Comparison of ENCODE assay signal across 8 cellular contexts in the genomic region with DNA sequence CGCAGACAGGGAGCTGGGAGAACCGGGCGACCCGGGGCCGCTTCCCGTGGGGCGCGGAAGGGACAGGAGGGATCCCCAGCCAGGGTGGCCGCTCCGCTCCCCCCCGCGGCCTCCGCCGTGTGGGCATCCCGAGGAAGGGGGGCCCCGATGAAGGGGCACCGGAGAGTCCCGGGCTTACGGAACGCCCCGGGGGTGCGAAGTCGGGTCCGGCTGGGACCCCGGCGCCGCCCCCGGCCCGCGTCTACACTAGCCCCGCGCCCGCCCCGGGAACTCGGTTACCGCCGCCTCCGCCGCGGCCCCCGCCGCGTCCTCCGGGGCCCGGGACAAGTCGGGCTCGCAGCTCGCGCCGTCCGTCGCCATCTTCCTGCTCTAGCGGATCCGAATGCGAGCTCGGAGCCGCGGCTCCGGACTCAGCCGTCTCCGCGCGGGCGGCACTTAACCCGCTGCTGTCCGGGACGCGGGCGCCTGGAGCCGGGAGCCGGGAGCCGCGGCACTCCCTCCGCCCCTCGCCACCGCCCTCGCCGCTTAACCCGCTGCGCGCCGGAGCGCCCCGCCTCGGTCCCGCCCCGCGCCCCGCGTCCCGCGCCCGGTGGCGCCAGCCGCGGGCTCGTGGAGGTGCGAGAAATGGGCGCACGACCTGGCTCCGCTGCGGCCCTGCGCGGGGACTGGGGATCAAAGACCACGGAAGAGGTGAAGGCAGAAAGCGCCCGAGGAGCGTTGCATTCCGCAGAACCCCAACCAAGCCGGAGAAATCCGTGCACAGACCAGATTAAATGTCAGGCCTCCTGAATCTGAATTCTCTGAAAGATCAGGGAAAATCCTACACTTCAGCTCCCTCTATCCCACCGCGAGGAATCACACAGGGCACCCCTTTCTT. TPM values are rescaled to one million over a fixed set of nuclear protein-coding genes. Genes with fewer than 3 reads are reported as not detected.
DNase-seq lines count a peak whose midpoint lies in the region; ATAC-seq, FAIRE-seq and TF ChIP-seq lines count a peak whose summit lies in the region.

A gene with protein sequence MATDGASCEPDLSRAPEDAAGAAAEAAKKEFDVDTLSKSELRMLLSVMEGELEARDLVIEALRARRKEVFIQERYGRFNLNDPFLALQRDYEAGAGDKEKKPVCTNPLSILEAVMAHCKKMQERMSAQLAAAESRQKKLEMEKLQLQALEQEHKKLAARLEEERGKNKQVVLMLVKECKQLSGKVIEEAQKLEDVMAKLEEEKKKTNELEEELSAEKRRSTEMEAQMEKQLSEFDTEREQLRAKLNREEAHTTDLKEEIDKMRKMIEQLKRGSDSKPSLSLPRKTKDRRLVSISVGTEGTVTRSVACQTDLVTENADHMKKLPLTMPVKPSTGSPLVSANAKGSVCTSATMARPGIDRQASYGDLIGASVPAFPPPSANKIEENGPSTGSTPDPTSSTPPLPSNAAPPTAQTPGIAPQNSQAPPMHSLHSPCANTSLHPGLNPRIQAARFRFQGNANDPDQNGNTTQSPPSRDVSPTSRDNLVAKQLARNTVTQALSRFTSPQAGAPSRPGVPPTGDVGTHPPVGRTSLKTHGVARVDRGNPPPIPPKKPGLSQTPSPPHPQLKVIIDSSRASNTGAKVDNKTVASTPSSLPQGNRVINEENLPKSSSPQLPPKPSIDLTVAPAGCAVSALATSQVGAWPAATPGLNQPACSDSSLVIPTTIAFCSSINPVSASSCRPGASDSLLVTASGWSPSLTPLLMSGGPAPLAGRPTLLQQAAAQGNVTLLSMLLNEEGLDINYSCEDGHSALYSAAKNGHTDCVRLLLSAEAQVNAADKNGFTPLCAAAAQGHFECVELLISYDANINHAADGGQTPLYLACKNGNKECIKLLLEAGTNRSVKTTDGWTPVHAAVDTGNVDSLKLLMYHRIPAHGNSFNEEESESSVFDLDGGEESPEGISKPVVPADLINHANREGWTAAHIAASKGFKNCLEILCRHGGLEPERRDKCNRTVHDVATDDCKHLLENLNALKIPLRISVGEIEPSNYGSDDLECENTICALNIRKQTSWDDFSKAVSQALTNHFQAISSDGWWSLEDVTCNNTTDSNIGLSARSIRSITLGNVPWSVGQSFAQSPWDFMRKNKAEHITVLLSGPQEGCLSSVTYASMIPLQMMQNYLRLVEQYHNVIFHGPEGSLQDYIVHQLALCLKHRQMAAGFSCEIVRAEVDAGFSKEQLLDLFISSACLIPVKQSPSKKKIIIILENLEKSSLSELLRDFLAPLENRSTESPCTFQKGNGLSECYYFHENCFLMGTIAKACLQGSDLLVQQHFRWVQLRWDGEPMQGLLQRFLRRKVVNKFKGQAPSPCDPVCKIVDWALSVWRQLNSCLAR (N-terminal part only) (minus strand): TSS at position 386 of the 877 bp plus-strand sequence. CDS start 26 bp downstream, at position 360.

- no peak for TF ChIP-seq POLR2A in GM18505 (IDR thresholded peaks at IDR 0.05; ENCODE audit: borderline replicate concordance, extremely low read depth, insufficient read depth, insufficient read length)

- POLR2A ChIA-PET in PC-3 (lab: Charles Lee; ENCODE audit: unreplicated experiment) = no interaction called here

- H3K4me3 Mint-ChIP-seq in stimulated activated effector memory CD8-positive, alpha-beta T cell treated with anti-CD3 and anti-CD28 coated beads, Interleukin-12 subunit alpha, Interleukin-12 subunit beta, amount 100 ng/mL, for 72 hours = peak within 1 kb of the TSS; percentile 23

- DNase-seq in AG09309 (ENCODE audit: low read depth) = peak; percentile 2
- DNase-seq in PC-3 = peak; percentile 28
- DNase-seq in stimulated activated effector memory CD8-positive, alpha-beta T cell treated with anti-CD3 and anti-CD28 coated beads, Interleukin-12 subunit alpha, Interleukin-12 subunit beta, amount 100 ng/mL, for 72 hours (ENCODE audit: low spot score in 2 of 2) = no peak
- DNase-seq in D721Med (ENCODE audit: insufficient read length, low spot score) = no peak
- DNase-seq in NCI-H446 treated with DMSO at 0.1 percent for 48 hours (lab: John Stamatoyannopoulos, UW) = no peak

- CTCF ChIA-PET in PC-3 (lab: Charles Lee) = interaction anchor here (0.6 to 1.4 kb wide), 4 partner anchors 76 to 298 kb away, joined by 3 to 10 read pairs (median 4); no protein-coding TSS in a partner anchor

- H2AFZ ChIP-seq in PC-3 (ENCODE audit: low read length) = peak within 1 kb of the TSS; percentile 83

- H3F3A ChIP-seq in PC-3 (ENCODE audit: low read length, unreplicated experiment) = no peaks in the 10 kb centered on the region

- H3K27ac ChIP-seq in PC-3 (ENCODE audit: low read length) (no peak within 1 kb of the TSS), cingulate gyrus (ENCODE audit: low read depth, low read length) (peak within 1 kb of the TSS; percentile 90), layer of hippocampus (ENCODE audit: low read depth, low read length) (peak within 1 kb of the TSS; percentile 93)

- no peaks in the 10 kb centered on the region for H3K36me3 Mint-ChIP-seq in stimulated activated effector memory CD8-positive, alpha-beta T cell treated with anti-CD3 and anti-CD28 coated beads, Interleukin-12 subunit alpha, Interleukin-12 subunit beta, amount 100 ng/mL, for 72 hours

- no TSS peak for BruUV-seq in PC-3 (replicated peaks; lab: Mats Ljungman, UMichigan)

- H3K36me3 ChIP-seq in PC-3 (ENCODE audit: low read depth, low read length) = no peaks in the 10 kb centered on the region

- intact Hi-C loops in PC-3 (cut with micrococcal nuclease) = loop anchor here (1.0 to 2.0 kb wide), 6 partner anchors 73 to 312 kb away; a partner anchor contains a TSS

- peaks cover 5% of the 10 kb centered on the region for H3K4me1 Mint-ChIP-seq in stimulated activated effector memory CD8-positive, alpha-beta T cell treated with anti-CD3 and anti-CD28 coated beads, Interleukin-12 subunit alpha, Interleukin-12 subunit beta, amount 100 ng/mL, for 72 hours

- H3K27me3 ChIP-seq in PC-3 (ENCODE audit: low read length) (peaks cover 28% of the 10 kb centered on the region), layer of hippocampus (ENCODE audit: control insufficient read depth, insufficient read depth, low read length) (no peaks in the 10 kb centered on the region)

- no peak within 1 kb of the TSS for H3K9ac ChIP-seq in PC-3 (ENCODE audit: low read length)

- FAIRE-seq in D721Med (lab: Jason Lieb, UNC) = no peak

- ATAC-seq in GM18505 (IDR thresholded peaks at IDR 0.05; ENCODE audit: unreplicated experiment) (peak; percentile 34), PC-3 (peak; percentile 69)
- ATAC-seq in stimulated activated effector memory CD8-positive, alpha-beta T cell treated with anti-CD3 and anti-CD28 coated beads, Interleukin-12 subunit alpha, Interleukin-12 subunit beta, amount 100 ng/mL, for 72 hours = peak; percentile 24

- H3K9me2 ChIP-seq in PC-3 (replicated peaks; ENCODE audit: low read length) = no peaks in the 10 kb centered on the region

- peak within 1 kb of the TSS; percentile 88 for H3K4me2 ChIP-seq in PC-3 (ENCODE audit: low read length)

- H4K20me1 ChIP-seq in PC-3 (ENCODE audit: low read length) = no peaks in the 10 kb centered on the region

- H3K4me1 ChIP-seq in PC-3 (ENCODE audit: insufficient read depth, low read length) = 0 out of 2 replicates have a peak, but pooled peaks cover 6% of the 10 kb centered on the region

- no peaks in the 10 kb centered on the region for H3K9me3 ChIP-seq in PC-3 (ENCODE audit: low read length)

- no peak for TF ChIP-seq CTCF in AG09309 (IDR thresholded peaks at IDR 0.05; ENCODE audit: control insufficient read depth, insufficient read depth, low read depth, low read length, missing control alignments)
- TF ChIP-seq CTCF in PC-3 (conservative IDR thresholded peaks at IDR 0.05; ENCODE audit: low read depth, low read length) = 0 out of 2 replicates have a peak, but pooled peaks have one; percentile 12
- no peak for TF ChIP-seq CTCF in D721Med (IDR thresholded peaks at IDR 0.05; ENCODE audit: insufficient read depth, missing control alignments)

- no peaks in the 10 kb centered on the region for H3K79me2 ChIP-seq in PC-3 (ENCODE audit: low read length)

- H3K9me3 Mint-ChIP-seq in stimulated activated effector memory CD8-positive, alpha-beta T cell treated with anti-CD3 and anti-CD28 coated beads, Interleukin-12 subunit alpha, Interleukin-12 subunit beta, amount 100 ng/mL, for 72 hours = no peaks in the 10 kb centered on the region

- H3K27ac Mint-ChIP-seq in stimulated activated effector memory CD8-positive, alpha-beta T cell treated with anti-CD3 and anti-CD28 coated beads, Interleukin-12 subunit alpha, Interleukin-12 subunit beta, amount 100 ng/mL, for 72 hours = no peak within 1 kb of the TSS

- H3K4me3 ChIP-seq in AG09309 (ENCODE audit: control insufficient read depth, low read depth, low read length) = peak within 1 kb of the TSS; percentile 41
- peak within 1 kb of the TSS; percentile 71 for H3K4me3 ChIP-seq in PC-3 (ENCODE audit: low read length)

RNA-seq across cellular contexts. Expression of the gene that starts here (rescaled TPM):
- total RNA-seq in PC-3 (2014; rRNA removed) = 1.0 and 1.1 TPM in 2 replicates

Comparison
In these comparisons a context has a peak if more than half of its experiments do, and no peak if none do; other contexts are left out.
1. DNase-seq: peak in AG09309 (single experiment) and PC-3 (single experiment); none in stimulated activated effector memory CD8-positive, alpha-beta T cell treated with anti-CD3 and anti-CD28 coated beads, Interleukin-12 subunit alpha, Interleukin-12 subunit beta, amount 100 ng/mL, for 72 hours (0 of 2), D721Med (single experiment) and NCI-H446 treated with DMSO at 0.1 percent for 48 hours (single experiment).
2. Peak in every context shown above with its lines, with median percentiles within 50 percentile points of each other: ATAC-seq.